Comparison of ENCODE assay signal across 8 cellular contexts in the genomic region with DNA sequence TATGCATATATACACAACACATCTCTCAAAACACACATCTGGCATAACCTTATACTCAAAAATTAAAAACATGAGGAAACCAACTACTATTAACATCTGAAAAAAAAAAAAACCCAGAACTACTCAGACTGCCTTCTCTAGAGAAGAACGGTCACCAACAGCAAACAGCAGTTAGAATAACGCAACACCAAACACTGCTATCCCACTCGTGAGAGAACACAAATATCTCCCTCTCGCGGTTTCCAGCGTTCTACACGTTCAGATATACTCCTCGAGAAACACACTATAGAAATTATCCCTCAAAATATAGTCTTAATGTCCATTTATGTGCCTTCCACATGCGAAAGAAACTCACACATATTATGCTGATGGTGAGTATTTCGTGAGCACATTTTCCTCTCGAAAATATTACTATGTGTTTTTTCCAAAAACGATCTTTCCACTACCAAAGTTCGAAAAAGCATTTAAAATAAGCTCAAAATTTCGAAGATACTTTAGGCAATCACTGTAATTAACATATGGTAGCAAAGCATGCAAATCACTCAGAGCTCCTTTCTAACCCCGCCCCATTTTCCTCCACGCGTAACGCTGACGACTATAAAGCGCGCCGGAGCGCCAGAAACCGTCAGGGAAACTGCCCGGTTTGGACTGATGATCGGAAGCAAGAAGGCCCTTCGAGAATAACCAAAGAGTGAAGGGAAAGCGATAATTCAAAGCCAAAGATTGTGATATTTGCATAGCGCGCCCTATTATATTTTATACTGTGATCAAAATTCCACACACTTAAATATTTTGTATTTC.
DNase-seq lines count a peak whose midpoint lies in the region; ATAC-seq and TF ChIP-seq lines count a peak whose summit lies in the region.

No MANE protein-coding gene starts in this region.

- TF ChIP-seq CTCF in Calu3 (IDR thresholded peaks at IDR 0.05; ENCODE audit: unreplicated experiment) (no peak), OCI-LY3 (IDR thresholded peaks at IDR 0.05; ENCODE audit: low read depth, low read length) (peak; percentile 41), epithelial cell of proximal tubule (conservative IDR thresholded peaks at IDR 0.05; ENCODE audit: low read depth, low read length) (peak; percentile 30), mucosa of descending colon (IDR thresholded peaks at IDR 0.05) (peak; percentile 12)

- no peaks in the 10 kb centered on the region for H3K36me3 ChIP-seq in HUES6 (ENCODE audit: control insufficient read depth, insufficient read depth, low read length)
- no peaks in the 10 kb centered on the region for H3K36me3 ChIP-seq in OCI-LY3 (replicated peaks; ENCODE audit: low read depth, low read length)
- H3K36me3 ChIP-seq in mucosa of descending colon (ENCODE audit: low read depth): no peaks in the 10 kb centered on the region

- H3K27me3 Mint-ChIP-seq in Calu3 (ENCODE audit: unreplicated experiment): no peaks in the 10 kb centered on the region

- H4K20me1 ChIP-seq in OCI-LY3 (ENCODE audit: insufficient read depth, low read length): no peaks in the 10 kb centered on the region

- no peak overlapping the region for H3K4me3 Mint-ChIP-seq in Calu3 (ENCODE audit: low read depth, unreplicated experiment)

- peak overlapping the region; percentile 47; the same call in 1 of the 2 replicates for H2AFZ ChIP-seq in OCI-LY3 (ENCODE audit: low read depth, low read length)

- no peaks in the 10 kb centered on the region for H3K4me1 Mint-ChIP-seq in Calu3 (ENCODE audit: low read depth, unreplicated experiment)

- H3K36me3 Mint-ChIP-seq in Calu3 (ENCODE audit: insufficient read depth, unreplicated experiment): peaks cover 5% of the 10 kb centered on the region

- H3K9me3 ChIP-seq in HUES6 (ENCODE audit: control insufficient read depth, insufficient read depth, low read depth, low read length) (no peaks in the 10 kb centered on the region), OCI-LY3 (ENCODE audit: insufficient read depth, low read length) (no peaks in the 10 kb centered on the region), mucosa of descending colon (no peaks in the 10 kb centered on the region)

- DNase-seq in Calu3: peak; percentile 84
- peak; percentile 93 for DNase-seq in activated T-cell treated with anti-CD3 and anti-CD28 coated beads for 24 hours (ENCODE audit: low read depth)
- DNase-seq in epithelial cell of proximal tubule (ENCODE audit: low read depth): peak; percentile 99
- peak; percentile 96 to 97 (median 96) for DNase-seq in mucosa of descending colon
- DNase-seq in stimulated activated CD8-positive, alpha-beta memory T cell treated with anti-CD3 and anti-CD28 coated beads, Interleukin-2, amount 100 ng/mL, for 48 hours (ENCODE audit: low read depth in 2 of 2): peak; percentile 79 to 92

- CTCF ChIA-PET in Calu3 (lab: Charles Lee): interaction anchor here (0.5 to 1.3 kb wide), 7 partner anchors 8 to 114 kb away, joined by 3 to 4 read pairs (median 3); no protein-coding TSS in a partner anchor

- H3K4me1 ChIP-seq in HUES6 (ENCODE audit: control insufficient read depth, insufficient read depth, low read length): no peaks in the 10 kb centered on the region; the same call in 1 of the 2 replicates
- H3K4me1 ChIP-seq in OCI-LY3 (ENCODE audit: low read length): peaks cover 32% of the 10 kb centered on the region
- peaks cover 9% of the 10 kb centered on the region for H3K4me1 ChIP-seq in mucosa of descending colon (ENCODE audit: low read depth)

- H3K9ac ChIP-seq in HUES6 (ENCODE audit: low read length) (peak overlapping the region; percentile 95), OCI-LY3 (ENCODE audit: low read length) (peak overlapping the region; percentile 84)

- H3K4me3 ChIP-seq in HUES6 (ENCODE audit: low read depth, low read length) (peak overlapping the region; percentile 54), OCI-LY3 (ENCODE audit: low read length) (peak overlapping the region; percentile 79), epithelial cell of proximal tubule (ENCODE audit: low read depth, low read length) (peak overlapping the region; percentile 33), mucosa of descending colon (no peak overlapping the region)

- H3K27ac ChIP-seq in HUES6 (ENCODE audit: low read depth, low read length): peak overlapping the region; percentile 99
- peak overlapping the region; percentile 89 for H3K27ac ChIP-seq in OCI-LY3 (ENCODE audit: low read length)

- H3K9me3 Mint-ChIP-seq in Calu3 (ENCODE audit: low read depth, unreplicated experiment): no peaks in the 10 kb centered on the region

- peak overlapping the region; percentile 88 for H3K4me2 ChIP-seq in OCI-LY3 (ENCODE audit: low read length)

- no peaks in the 10 kb centered on the region for H3K79me2 ChIP-seq in OCI-LY3 (ENCODE audit: low read length)

- H3K27me3 ChIP-seq in HUES6 (ENCODE audit: control insufficient read depth, insufficient read depth, low read length) (no peaks in the 10 kb centered on the region), OCI-LY3 (ENCODE audit: low read depth, low read length) (no peaks in the 10 kb centered on the region)

- intact Hi-C loops in Calu3 (cut with micrococcal nuclease; ENCODE audit: unreplicated experiment): loop anchor here (5.0 kb wide), 1 partner anchor 114 kb away; no protein-coding TSS in a partner anchor
- intact Hi-C loops in mucosa of descending colon (cut with DNase I, micrococcal nuclease): no loop called here

- BruUV-seq in Calu3 (replicated peaks; lab: Mats Ljungman, UMichigan): TSS peak; percentile 98

- peak; percentile 75 for ATAC-seq in GM21515 (IDR thresholded peaks at IDR 0.05; ENCODE audit: unreplicated experiment)
- ATAC-seq in mucosa of descending colon: peak; percentile 96

- no peak overlapping the region for H3K27ac Mint-ChIP-seq in Calu3 (ENCODE audit: unreplicated experiment)
